20 cellular contexts compared by ENCODE assay signal in genomic region chrX:120311632-120312000, GRCh38. TPM values are rescaled to one million over a fixed set of nuclear protein-coding genes. Genes with fewer than 3 reads are reported as not detected.
DNase-seq lines count a peak whose midpoint lies in the region; ATAC-seq and TF ChIP-seq lines count a peak whose summit lies in the region.
"Had no signal": no experiment of that assay in that cellular context is flagged by ENCODE, and none has a peak within 500 bp of the region (broad histone marks: within the 10 kb centered on the region; RNA-seq: fewer than 3 reads in every experiment).

No MANE protein-coding gene starts in this region.

- peaks cover 0 to 6% (median 0%) of the 10 kb centered on the region in 5 experiments for H3K9me3 Mint-ChIP-seq in brain
- H3K9me3 Mint-ChIP-seq in osteocyte (ENCODE audit: unreplicated experiment): no peaks in the 10 kb centered on the region
- H3K9me3 Mint-ChIP-seq in CD14-positive monocyte: peaks cover 0 to 26% (median 11%) of the 10 kb centered on the region in 7 donors
- H3K9me3 Mint-ChIP-seq: activated naive CD4-positive, alpha-beta T cell treated with anti-CD3 and anti-CD28 coated beads, Interleukin-2, amount 50 U/mL, for 72 hours; activated T-cell treated with anti-CD3 and anti-CD28 coated beads, Interleukin-2, amount 50 U/mL, for 72 hours; CD4-positive, alpha-beta T cell; T-helper 1 cell treated with Interleukin-12 subunit alpha and Interleukin-12 subunit beta and Interleukin-4 antibody, amounts not matched to agents 30 μg/mL and 1 μg/mL, for 36 hours had no signal

- H3K27me3 Mint-ChIP-seq in brain (peaks cover 55% of the 10 kb centered on the region), osteocyte (ENCODE audit: unreplicated experiment) (peaks cover 46% of the 10 kb centered on the region), CD14-positive monocyte (ENCODE audit: low read depth in 3 of 3) (peaks cover 38 to 61% (median 58%) of the 10 kb centered on the region in 3 donors)

- TF ChIP-seq CTCF in brain (conservative IDR thresholded peaks at IDR 0.05): no peak
- no peak for TF ChIP-seq CTCF in osteocyte (IDR thresholded peaks at IDR 0.05)
- no peak for TF ChIP-seq CTCF in CD14-positive monocyte (IDR thresholded peaks at IDR 0.05)

- H3K36me3 Mint-ChIP-seq in brain: no peaks in the 10 kb centered on the region
- H3K36me3 Mint-ChIP-seq in osteocyte (ENCODE audit: unreplicated experiment): no peaks in the 10 kb centered on the region
- peaks cover 0 to 6% of the 10 kb centered on the region in 2 donors for H3K36me3 Mint-ChIP-seq in CD14-positive monocyte

- intact Hi-C loops in CD14-positive monocyte (cut with micrococcal nuclease): loop anchor here in 1 of 2 donors (5.0 kb wide), 1 partner anchor 59 kb away; the partner anchor contains the start of gene ZBTB33

- peaks cover 20% of the 10 kb centered on the region for H3K4me1 Mint-ChIP-seq in brain
- peaks cover 14% of the 10 kb centered on the region for H3K4me1 Mint-ChIP-seq in osteocyte (ENCODE audit: unreplicated experiment)
- H3K4me1 Mint-ChIP-seq in CD14-positive monocyte: peaks cover 31% of the 10 kb centered on the region

- peak; percentile 20 for DNase-seq in NCI-H510A treated with DMSO at 0.1 percent for 48 hours (lab: John Stamatoyannopoulos, UW)
- DNase-seq in NCI-H510A (lab: John Stamatoyannopoulos, UW): no peak
- DNase-seq in NCI-H1105 treated with DMSO at 0.1 percent for 48 hours (lab: John Stamatoyannopoulos, UW): peak; percentile 64
- no peak for DNase-seq in osteocyte (ENCODE audit: extremely low spot score, unreplicated experiment)
- no peak for DNase-seq in CD14-positive monocyte (ENCODE audit: low spot score)
- DNase-seq: activated CD8-positive, alpha-beta T cell treated with anti-CD3 and anti-CD28 coated beads, Interleukin-2, amount 10 ng/mL, durations not matched to agents 7 days and 5 days; activated T-cell treated with anti-CD3 and anti-CD28 coated beads, Interleukin-2, amount 50 U/mL, for 72 hours; CD4-positive, alpha-beta T cell; NCI-H2171 treated with DMSO at 0.1 percent for 48 hours had no signal

- ATAC-seq in HG03432 (IDR thresholded peaks at IDR 0.05; ENCODE audit: unreplicated experiment): no peak
- ATAC-seq in HG02884 (IDR thresholded peaks at IDR 0.05; ENCODE audit: unreplicated experiment): no peak
- ATAC-seq: activated CD8-positive, alpha-beta T cell treated with anti-CD3 and anti-CD28 coated beads, Interleukin-2, amount 10 ng/mL, durations not matched to agents 7 days and 5 days; activated naive CD4-positive, alpha-beta T cell treated with anti-CD3 and anti-CD28 coated beads, Interleukin-2, amount 50 U/mL, for 72 hours; activated T-cell treated with anti-CD3 and anti-CD28 coated beads, Interleukin-2, amount 50 U/mL, for 72 hours; esophagus mucosa had no signal

- H3K27ac Mint-ChIP-seq in brain (peak overlapping the region in 1 of 5 experiments; percentile 64), osteocyte (ENCODE audit: unreplicated experiment) (no peak overlapping the region), CD14-positive monocyte (no peak overlapping the region)
- H3K27ac Mint-ChIP-seq: activated CD8-positive, alpha-beta T cell treated with anti-CD3 and anti-CD28 coated beads, Interleukin-2, amount 10 ng/mL, durations not matched to agents 7 days and 5 days; activated naive CD4-positive, alpha-beta T cell treated with anti-CD3 and anti-CD28 coated beads, Interleukin-2, amount 50 U/mL, for 72 hours; activated T-cell treated with anti-CD3 and anti-CD28 coated beads, Interleukin-2, amount 50 U/mL, for 72 hours; CD4-positive, alpha-beta T cell; T-helper 1 cell treated with Interleukin-12 subunit alpha and Interleukin-12 subunit beta and Interleukin-4 antibody, amounts not matched to agents 30 μg/mL and 1 μg/mL, for 36 hours had no signal

- peak overlapping the region; percentile 2 to 90 (median 86) for H3K4me3 Mint-ChIP-seq in brain
- H3K4me3 Mint-ChIP-seq in osteocyte (ENCODE audit: unreplicated experiment): peak overlapping the region; percentile 64
- H3K4me3 Mint-ChIP-seq in CD14-positive monocyte: peak overlapping the region in 1 of 2 donors; percentile 100

RNA-seq across cellular contexts. Expression of gene TMEM255A, which starts 0.4 kb away (rescaled TPM):
- polyA plus RNA-seq in brain (ENCODE audit: insufficient read depth, low read depth, low replicate concordance) (1.4 TPM), CD14-positive monocyte (1 to 10 TPM in 1 of 2 donors, under 1 TPM in 1; 0.10 to 1.2 TPM)
- 0.16 TPM in 2 replicates for total RNA-seq in osteocyte
- total RNA-seq: activated CD8-positive, alpha-beta T cell treated with anti-CD3 and anti-CD28 coated beads, Interleukin-2, amount 10 ng/mL, durations not matched to agents 7 days and 5 days; activated naive CD4-positive, alpha-beta T cell treated with anti-CD3 and anti-CD28 coated beads, Interleukin-2, amount 50 U/mL, for 72 hours; activated T-cell treated with anti-CD3 and anti-CD28 coated beads, Interleukin-2, amount 50 U/mL, for 72 hours; CD4-positive, alpha-beta T cell; dermis microvascular lymphatic vessel endothelial cell; MCF 10A had no signal

RNA-seq across cellular contexts. Expression of gene ATP1B4, which starts 50.3 kb away (rescaled TPM):
- polyA plus RNA-seq in brain (ENCODE audit: insufficient read depth, low read depth, low replicate concordance) (not detected), CD14-positive monocyte (not detected)
- total RNA-seq in osteocyte: not detected in 2 replicates
- total RNA-seq: activated CD8-positive, alpha-beta T cell treated with anti-CD3 and anti-CD28 coated beads, Interleukin-2, amount 10 ng/mL, durations not matched to agents 7 days and 5 days; activated naive CD4-positive, alpha-beta T cell treated with anti-CD3 and anti-CD28 coated beads, Interleukin-2, amount 50 U/mL, for 72 hours; activated T-cell treated with anti-CD3 and anti-CD28 coated beads, Interleukin-2, amount 50 U/mL, for 72 hours; breast epithelium; CD4-positive, alpha-beta T cell; dermis microvascular lymphatic vessel endothelial cell; esophagus mucosa; lung; MCF 10A; Right ventricle myocardium superior had no signal
- polyA plus RNA-seq: lung had no signal

Comparison
In these comparisons a context has a peak if more than half of its experiments do, and no peak if none do; other contexts are left out.
1. DNase-seq: peak in NCI-H510A treated with DMSO at 0.1 percent for 48 hours (single experiment) and NCI-H1105 treated with DMSO at 0.1 percent for 48 hours (single experiment); none in NCI-H510A (single experiment), osteocyte (single experiment) and CD14-positive monocyte (single experiment).